20 cellular contexts compared by ENCODE assay signal in genomic region chr1:91774520-91775203, GRCh38.
A peak's percentile ranks its signal among the peaks of the same experiment; 100 is the strongest.
DNase-seq lines count a peak whose midpoint lies in the region; TF ChIP-seq lines count a peak whose summit lies in the region.
"Had no signal": no experiment of that assay in that cellular context is flagged by ENCODE, and none has a peak within 500 bp of the region (broad histone marks: within the 10 kb centered on the region; RNA-seq: fewer than 3 reads in every experiment).

No MANE protein-coding gene starts in this region.

- in situ Hi-C loops in brain microvascular endothelial cell (cut with HindIII; ENCODE audit: low pct_ligation_motif_present, low sequenced_read_pairs) = no loop called here

- no peaks in the 10 kb centered on the region for H3K27me3 ChIP-seq in brain microvascular endothelial cell (replicated peaks)
- H3K27me3 ChIP-seq: sigmoid colon had no signal

- no peaks in the 10 kb centered on the region for H3K36me3 ChIP-seq in brain microvascular endothelial cell (replicated peaks)
- H3K36me3 ChIP-seq: sigmoid colon had no signal

- no peak overlapping the region for H3K27ac ChIP-seq in brain microvascular endothelial cell
- H3K27ac ChIP-seq: epithelial cell of prostate, parathyroid adenoma had no signal

- TF ChIP-seq CTCF in brain microvascular endothelial cell (IDR thresholded peaks at IDR 0.05; ENCODE audit: low read depth, low read length, missing control alignments) = no peak
- no peak for TF ChIP-seq CTCF in foreskin fibroblast (IDR thresholded peaks at IDR 0.05; ENCODE audit: low read depth, low read length)

- H3K4me3 ChIP-seq in brain microvascular endothelial cell (ENCODE audit: low read depth, low read length) (no peak overlapping the region), foreskin fibroblast (ENCODE audit: low read depth in 1 of 2, low read length in 2 of 2) (no peak overlapping the region), skeletal muscle cell (ENCODE audit: low read depth, low read length) (no peak overlapping the region)
- H3K4me3 ChIP-seq: sigmoid colon had no signal

- DNase-seq in GM04503 (ENCODE audit: low read depth) (peak; percentile 72), brain microvascular endothelial cell (peak; percentile 55), foreskin fibroblast (peak; percentile 80 to 84), skeletal muscle cell (ENCODE audit: low read depth) (peak; percentile 74), D341Med (ENCODE audit: low spot score) (no peak), NOMO-1 treated with DMSO at 0.1 percent for 48 hours (lab: John Stamatoyannopoulos, UW; ENCODE audit: unreplicated experiment) (no peak)
- DNase-seq in effector CD4-positive, alpha-beta T cell = no peak
- DNase-seq in activated T-cell treated with anti-CD3 and anti-CD28 coated beads, Interleukin-2, amount 50 U/mL, for 1 hour = no peak
- DNase-seq: activated CD4-positive, CD25-positive, alpha-beta regulatory T cell treated with anti-CD3 and anti-CD28 coated beads, Interleukin-2, amount 50 U/mL, for 72 hours; activated T-cell treated with anti-CD3 and anti-CD28 coated beads, Interleukin-2, amount 50 U/mL, for 24 hours; amygdala; head of caudate nucleus; naive thymus-derived CD8-positive, alpha-beta T cell; NCI-H187; NCI-H226; OCI-M1; SHP77; sigmoid colon had no signal

Comparison
In these comparisons a context has a peak if more than half of its experiments do, and no peak if none do; other contexts are left out.
1. DNase-seq: peak in GM04503 (single experiment), brain microvascular endothelial cell (single experiment), foreskin fibroblast (2 of 2) and skeletal muscle cell (single experiment); none in effector CD4-positive, alpha-beta T cell (single experiment), D341Med (single experiment), NOMO-1 treated with DMSO at 0.1 percent for 48 hours (single experiment) and activated T-cell treated with anti-CD3 and anti-CD28 coated beads, Interleukin-2, amount 50 U/mL, for 1 hour (single experiment).